ENCODE assay signal across 1 cellular context in genomic region chr16:3118204-3118790, GRCh38.
TF ChIP-seq lines count a peak whose summit lies in the region.

No MANE protein-coding gene starts in this region.

TF ChIP-seq in IMR-90, 13 proteins besides CTCF, POLR2A, EP300 and RAD21:
- no peak for TF ChIP-seq FOS (IDR thresholded peaks at IDR 0.05; ENCODE audit: low read depth, low read length)
